1 cellular context compared by ENCODE assay signal in the genomic region with DNA sequence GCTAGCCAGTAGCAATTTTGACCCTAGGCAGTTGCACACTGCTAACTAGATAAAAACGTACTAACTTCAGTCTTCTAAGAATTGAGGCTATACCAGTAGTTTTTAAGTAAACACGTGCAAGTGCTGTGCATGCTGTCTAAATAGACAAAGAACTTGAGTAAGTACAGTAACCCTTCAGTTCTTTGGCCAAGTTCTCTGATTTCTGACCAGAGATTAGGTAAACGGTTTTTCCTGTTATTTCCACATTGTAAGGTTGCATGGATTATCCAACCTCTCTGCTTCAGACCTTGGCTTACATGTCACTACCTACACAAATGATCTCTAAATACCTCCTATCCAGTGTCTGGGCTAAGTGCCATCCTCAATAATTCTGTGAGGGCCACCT.
A peak's percentile ranks its signal among the peaks of the same experiment; 100 is the strongest.
TF ChIP-seq lines count a peak whose summit lies in the region.

No MANE protein-coding gene starts in this region.

TF ChIP-seq in GM12878, 131 proteins besides CTCF, POLR2A, EP300 and RAD21:
- TF ChIP-seq, protein P1, sequence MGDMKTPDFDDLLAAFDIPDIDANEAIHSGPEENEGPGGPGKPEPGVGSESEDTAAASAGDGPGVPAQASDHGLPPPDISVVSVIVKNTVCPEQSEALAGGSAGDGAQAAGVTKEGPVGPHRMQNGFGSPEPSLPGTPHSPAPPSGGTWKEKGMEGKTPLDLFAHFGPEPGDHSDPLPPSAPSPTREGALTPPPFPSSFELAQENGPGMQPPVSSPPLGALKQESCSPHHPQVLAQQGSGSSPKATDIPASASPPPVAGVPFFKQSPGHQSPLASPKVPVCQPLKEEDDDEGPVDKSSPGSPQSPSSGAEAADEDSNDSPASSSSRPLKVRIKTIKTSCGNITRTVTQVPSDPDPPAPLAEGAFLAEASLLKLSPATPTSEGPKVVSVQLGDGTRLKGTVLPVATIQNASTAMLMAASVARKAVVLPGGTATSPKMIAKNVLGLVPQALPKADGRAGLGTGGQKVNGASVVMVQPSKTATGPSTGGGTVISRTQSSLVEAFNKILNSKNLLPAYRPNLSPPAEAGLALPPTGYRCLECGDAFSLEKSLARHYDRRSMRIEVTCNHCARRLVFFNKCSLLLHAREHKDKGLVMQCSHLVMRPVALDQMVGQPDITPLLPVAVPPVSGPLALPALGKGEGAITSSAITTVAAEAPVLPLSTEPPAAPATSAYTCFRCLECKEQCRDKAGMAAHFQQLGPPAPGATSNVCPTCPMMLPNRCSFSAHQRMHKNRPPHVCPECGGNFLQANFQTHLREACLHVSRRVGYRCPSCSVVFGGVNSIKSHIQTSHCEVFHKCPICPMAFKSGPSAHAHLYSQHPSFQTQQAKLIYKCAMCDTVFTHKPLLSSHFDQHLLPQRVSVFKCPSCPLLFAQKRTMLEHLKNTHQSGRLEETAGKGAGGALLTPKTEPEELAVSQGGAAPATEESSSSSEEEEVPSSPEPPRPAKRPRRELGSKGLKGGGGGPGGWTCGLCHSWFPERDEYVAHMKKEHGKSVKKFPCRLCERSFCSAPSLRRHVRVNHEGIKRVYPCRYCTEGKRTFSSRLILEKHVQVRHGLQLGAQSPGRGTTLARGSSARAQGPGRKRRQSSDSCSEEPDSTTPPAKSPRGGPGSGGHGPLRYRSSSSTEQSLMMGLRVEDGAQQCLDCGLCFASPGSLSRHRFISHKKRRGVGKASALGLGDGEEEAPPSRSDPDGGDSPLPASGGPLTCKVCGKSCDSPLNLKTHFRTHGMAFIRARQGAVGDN (IDR thresholded peaks at IDR 0.05): 0 out of 2 replicates have a peak, but pooled peaks have one; percentile 24
- TF ChIP-seq SIX5 (IDR thresholded peaks at IDR 0.05; ENCODE audit: low read depth, low read length, severe bottlenecking) (no peak), ZSCAN29 (IDR thresholded peaks at IDR 0.05) (no peak), MXI1 (IDR thresholded peaks at IDR 0.05; ENCODE audit: low read depth, low read length) (no peak), RAD51 (IDR thresholded peaks at IDR 0.05) (peak; percentile 37; the same call in 1 of the 2 replicates), PML (IDR thresholded peaks at IDR 0.05; ENCODE audit: low read length) (0 out of 2 replicates have a peak, but pooled peaks have one; percentile 46), SUPT20H (IDR thresholded peaks at IDR 0.05; ENCODE audit: borderline replicate concordance, control insufficient read depth, low read depth, low read length) (no peak), FOXM1 (IDR thresholded peaks at IDR 0.05; ENCODE audit: low read depth, low read length) (no peak)
- TF ChIP-seq, protein P2, sequence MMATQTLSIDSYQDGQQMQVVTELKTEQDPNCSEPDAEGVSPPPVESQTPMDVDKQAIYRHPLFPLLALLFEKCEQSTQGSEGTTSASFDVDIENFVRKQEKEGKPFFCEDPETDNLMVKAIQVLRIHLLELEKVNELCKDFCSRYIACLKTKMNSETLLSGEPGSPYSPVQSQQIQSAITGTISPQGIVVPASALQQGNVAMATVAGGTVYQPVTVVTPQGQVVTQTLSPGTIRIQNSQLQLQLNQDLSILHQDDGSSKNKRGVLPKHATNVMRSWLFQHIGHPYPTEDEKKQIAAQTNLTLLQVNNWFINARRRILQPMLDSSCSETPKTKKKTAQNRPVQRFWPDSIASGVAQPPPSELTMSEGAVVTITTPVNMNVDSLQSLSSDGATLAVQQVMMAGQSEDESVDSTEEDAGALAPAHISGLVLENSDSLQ (IDR thresholded peaks at IDR 0.05): no peak
- TF ChIP-seq, protein P3, sequence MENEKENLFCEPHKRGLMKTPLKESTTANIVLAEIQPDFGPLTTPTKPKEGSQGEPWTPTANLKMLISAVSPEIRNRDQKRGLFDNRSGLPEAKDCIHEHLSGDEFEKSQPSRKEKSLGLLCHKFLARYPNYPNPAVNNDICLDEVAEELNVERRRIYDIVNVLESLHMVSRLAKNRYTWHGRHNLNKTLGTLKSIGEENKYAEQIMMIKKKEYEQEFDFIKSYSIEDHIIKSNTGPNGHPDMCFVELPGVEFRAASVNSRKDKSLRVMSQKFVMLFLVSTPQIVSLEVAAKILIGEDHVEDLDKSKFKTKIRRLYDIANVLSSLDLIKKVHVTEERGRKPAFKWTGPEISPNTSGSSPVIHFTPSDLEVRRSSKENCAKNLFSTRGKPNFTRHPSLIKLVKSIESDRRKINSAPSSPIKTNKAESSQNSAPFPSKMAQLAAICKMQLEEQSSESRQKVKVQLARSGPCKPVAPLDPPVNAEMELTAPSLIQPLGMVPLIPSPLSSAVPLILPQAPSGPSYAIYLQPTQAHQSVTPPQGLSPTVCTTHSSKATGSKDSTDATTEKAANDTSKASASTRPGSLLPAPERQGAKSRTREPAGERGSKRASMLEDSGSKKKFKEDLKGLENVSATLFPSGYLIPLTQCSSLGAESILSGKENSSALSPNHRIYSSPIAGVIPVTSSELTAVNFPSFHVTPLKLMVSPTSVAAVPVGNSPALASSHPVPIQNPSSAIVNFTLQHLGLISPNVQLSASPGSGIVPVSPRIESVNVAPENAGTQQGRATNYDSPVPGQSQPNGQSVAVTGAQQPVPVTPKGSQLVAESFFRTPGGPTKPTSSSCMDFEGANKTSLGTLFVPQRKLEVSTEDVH (IDR thresholded peaks at IDR 0.05; ENCODE audit: low read depth, partially characterized antibody): peak; percentile 15
- TF ChIP-seq, protein P4, sequence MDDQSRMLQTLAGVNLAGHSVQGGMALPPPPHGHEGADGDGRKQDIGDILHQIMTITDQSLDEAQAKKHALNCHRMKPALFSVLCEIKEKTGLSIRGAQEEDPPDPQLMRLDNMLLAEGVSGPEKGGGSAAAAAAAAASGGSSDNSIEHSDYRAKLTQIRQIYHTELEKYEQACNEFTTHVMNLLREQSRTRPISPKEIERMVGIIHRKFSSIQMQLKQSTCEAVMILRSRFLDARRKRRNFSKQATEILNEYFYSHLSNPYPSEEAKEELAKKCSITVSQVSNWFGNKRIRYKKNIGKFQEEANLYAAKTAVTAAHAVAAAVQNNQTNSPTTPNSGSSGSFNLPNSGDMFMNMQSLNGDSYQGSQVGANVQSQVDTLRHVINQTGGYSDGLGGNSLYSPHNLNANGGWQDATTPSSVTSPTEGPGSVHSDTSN (IDR thresholded peaks at IDR 0.05; ENCODE audit: insufficient replicate concordance, low read depth, low read length): no peak
